1 cellular context compared by ENCODE assay signal in genomic region chr1:113389953-113390834, GRCh38.
TF ChIP-seq lines count a peak whose summit lies in the region.

MAGI3 (plus strand) TSS chr1:113390515; CDS start chr1:113391034, 519 bp downstream.

TF ChIP-seq in GM12878, 131 proteins besides CTCF, POLR2A, EP300 and RAD21 (continued from another document):
- TF ChIP-seq, protein P1, sequence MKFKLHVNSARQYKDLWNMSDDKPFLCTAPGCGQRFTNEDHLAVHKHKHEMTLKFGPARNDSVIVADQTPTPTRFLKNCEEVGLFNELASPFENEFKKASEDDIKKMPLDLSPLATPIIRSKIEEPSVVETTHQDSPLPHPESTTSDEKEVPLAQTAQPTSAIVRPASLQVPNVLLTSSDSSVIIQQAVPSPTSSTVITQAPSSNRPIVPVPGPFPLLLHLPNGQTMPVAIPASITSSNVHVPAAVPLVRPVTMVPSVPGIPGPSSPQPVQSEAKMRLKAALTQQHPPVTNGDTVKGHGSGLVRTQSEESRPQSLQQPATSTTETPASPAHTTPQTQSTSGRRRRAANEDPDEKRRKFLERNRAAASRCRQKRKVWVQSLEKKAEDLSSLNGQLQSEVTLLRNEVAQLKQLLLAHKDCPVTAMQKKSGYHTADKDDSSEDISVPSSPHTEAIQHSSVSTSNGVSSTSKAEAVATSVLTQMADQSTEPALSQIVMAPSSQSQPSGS (IDR thresholded peaks at IDR 0.05; ENCODE audit: low read length) = no peak
- TF ChIP-seq ZSCAN29 (IDR thresholded peaks at IDR 0.05) = peak; percentile 60; the same call in 1 of the 2 replicates
- TF ChIP-seq, protein P2, sequence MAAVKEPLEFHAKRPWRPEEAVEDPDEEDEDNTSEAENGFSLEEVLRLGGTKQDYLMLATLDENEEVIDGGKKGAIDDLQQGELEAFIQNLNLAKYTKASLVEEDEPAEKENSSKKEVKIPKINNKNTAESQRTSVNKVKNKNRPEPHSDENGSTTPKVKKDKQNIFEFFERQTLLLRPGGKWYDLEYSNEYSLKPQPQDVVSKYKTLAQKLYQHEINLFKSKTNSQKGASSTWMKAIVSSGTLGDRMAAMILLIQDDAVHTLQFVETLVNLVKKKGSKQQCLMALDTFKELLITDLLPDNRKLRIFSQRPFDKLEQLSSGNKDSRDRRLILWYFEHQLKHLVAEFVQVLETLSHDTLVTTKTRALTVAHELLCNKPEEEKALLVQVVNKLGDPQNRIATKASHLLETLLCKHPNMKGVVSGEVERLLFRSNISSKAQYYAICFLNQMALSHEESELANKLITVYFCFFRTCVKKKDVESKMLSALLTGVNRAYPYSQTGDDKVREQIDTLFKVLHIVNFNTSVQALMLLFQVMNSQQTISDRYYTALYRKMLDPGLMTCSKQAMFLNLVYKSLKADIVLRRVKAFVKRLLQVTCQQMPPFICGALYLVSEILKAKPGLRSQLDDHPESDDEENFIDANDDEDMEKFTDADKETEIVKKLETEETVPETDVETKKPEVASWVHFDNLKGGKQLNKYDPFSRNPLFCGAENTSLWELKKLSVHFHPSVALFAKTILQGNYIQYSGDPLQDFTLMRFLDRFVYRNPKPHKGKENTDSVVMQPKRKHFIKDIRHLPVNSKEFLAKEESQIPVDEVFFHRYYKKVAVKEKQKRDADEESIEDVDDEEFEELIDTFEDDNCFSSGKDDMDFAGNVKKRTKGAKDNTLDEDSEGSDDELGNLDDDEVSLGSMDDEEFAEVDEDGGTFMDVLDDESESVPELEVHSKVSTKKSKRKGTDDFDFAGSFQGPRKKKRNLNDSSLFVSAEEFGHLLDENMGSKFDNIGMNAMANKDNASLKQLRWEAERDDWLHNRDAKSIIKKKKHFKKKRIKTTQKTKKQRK (IDR thresholded peaks at IDR 0.05; ENCODE audit: low read depth, low read length) = peak; percentile 86
- peak; percentile 83 for TF ChIP-seq IRF3 (IDR thresholded peaks at IDR 0.05)
- no peak for TF ChIP-seq BCL11A (IDR thresholded peaks at IDR 0.05; ENCODE audit: low read depth, low read length)
